Comparison of ENCODE assay signal across 8 cellular contexts in the genomic region with DNA sequence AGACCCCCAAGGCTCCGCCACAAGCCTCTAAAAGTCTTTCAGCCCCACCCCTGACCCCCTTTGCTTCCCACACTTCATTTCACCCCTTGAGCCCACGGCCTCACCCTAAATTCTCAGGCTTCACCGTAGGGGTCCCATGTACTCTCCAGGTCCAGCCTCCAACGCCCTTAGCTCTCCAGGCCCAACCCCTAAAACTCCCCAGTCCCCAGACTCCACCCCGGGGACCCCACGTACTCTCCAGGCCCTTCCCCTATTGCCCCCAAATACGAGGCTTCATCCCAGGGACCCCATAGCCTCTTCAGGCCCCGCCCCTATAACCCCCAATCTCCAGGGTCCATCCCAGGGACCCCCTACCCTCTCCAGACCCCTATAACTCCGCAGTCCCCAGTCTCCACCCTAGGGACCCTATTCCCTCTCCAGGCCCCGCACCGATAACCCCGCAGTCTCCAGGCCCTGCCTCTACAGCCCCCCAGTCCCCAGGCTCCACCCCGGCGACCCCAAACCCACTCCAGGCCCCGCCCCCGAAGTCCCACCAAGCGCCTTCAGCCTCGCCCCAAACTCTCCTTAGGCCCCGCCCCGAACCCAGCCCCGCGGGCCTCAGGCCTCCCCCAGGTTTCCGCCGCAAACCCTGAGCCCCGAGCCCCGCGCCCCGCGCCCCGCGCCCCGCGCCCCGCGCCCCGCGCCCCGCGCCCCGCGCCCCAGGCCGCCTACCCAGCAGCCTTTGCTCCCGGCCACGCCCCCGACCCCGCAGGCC. TPM values are rescaled to one million over a fixed set of nuclear protein-coding genes. Genes with fewer than 3 reads are reported as not detected.
DNase-seq lines count a peak whose midpoint lies in the region; ATAC-seq, FAIRE-seq and TF ChIP-seq lines count a peak whose summit lies in the region.

No MANE protein-coding gene starts in this region.

- DNase-seq in Karpas-422, result peak; percentile 65
- no peak for DNase-seq in chondrocyte (ENCODE audit: low spot score)
- no peak for DNase-seq in lower lobe of right lung
- DNase-seq in HTR-8/SVneo (ENCODE audit: insufficient read length, low spot score), result no peak

- peaks cover 9% of the 10 kb centered on the region; the same call in 1 of the 2 replicates for H4K20me1 ChIP-seq in Karpas-422 (ENCODE audit: insufficient read depth, low read depth, low read length)

- peak overlapping the region; percentile 82 for H3K4me3 Mint-ChIP-seq in chondrocyte (ENCODE audit: unreplicated experiment)

- H3K4me1 ChIP-seq in Karpas-422 (ENCODE audit: low read length) (peaks cover 12% of the 10 kb centered on the region), lower lobe of right lung (peaks cover 12% of the 10 kb centered on the region), urinary bladder (ENCODE audit: insufficient read depth) (no peaks in the 10 kb centered on the region)

- TF ChIP-seq CTCF in C4-2B (conservative IDR thresholded peaks at IDR 0.05), result no peak
- no peak for TF ChIP-seq CTCF in chondrocyte (IDR thresholded peaks at IDR 0.05)
- no peak for TF ChIP-seq CTCF in lower lobe of right lung (IDR thresholded peaks at IDR 0.05)

- no peaks in the 10 kb centered on the region for H3K27me3 Mint-ChIP-seq in chondrocyte (ENCODE audit: low read depth)

- peak overlapping the region; percentile 95 for H3K27ac ChIP-seq in C4-2B
- peak overlapping the region; percentile 66 for H3K27ac ChIP-seq in Karpas-422 (ENCODE audit: low read length)
- peak overlapping the region; percentile 94 for H3K27ac ChIP-seq in lower lobe of right lung
- H3K27ac ChIP-seq in urinary bladder (ENCODE audit: low read depth), result peak overlapping the region; percentile 95

- H3K9me2 ChIP-seq in Karpas-422 (replicated peaks; ENCODE audit: insufficient read depth, low read length), result no peaks in the 10 kb centered on the region

- no peaks in the 10 kb centered on the region for H3K9me3 Mint-ChIP-seq in chondrocyte (ENCODE audit: low read depth)

- no peaks in the 10 kb centered on the region for H3K9me3 ChIP-seq in Karpas-422 (ENCODE audit: low read length)
- no peaks in the 10 kb centered on the region for H3K9me3 ChIP-seq in lower lobe of right lung

- peaks cover 16% of the 10 kb centered on the region for H3K4me1 Mint-ChIP-seq in chondrocyte (ENCODE audit: low read depth)

- peak overlapping the region; percentile 84 for H3K4me3 ChIP-seq in Karpas-422 (ENCODE audit: low read length)
- H3K4me3 ChIP-seq in lower lobe of right lung, result peak overlapping the region; percentile 81
- H3K4me3 ChIP-seq in urinary bladder (ENCODE audit: low read depth, low read length), result peak overlapping the region; percentile 91

- intact Hi-C loops in lower lobe of right lung (cut with DNase I), result no loop called here

- H3K36me3 Mint-ChIP-seq in chondrocyte (ENCODE audit: low read depth), result peaks cover 5% of the 10 kb centered on the region

- 3% methylated on average over 43 of the region's 46 CpGs for WGBS in urinary bladder

- H3K4me2 ChIP-seq in Karpas-422 (ENCODE audit: low read depth, low read length, poor library complexity, severe bottlenecking), result peak overlapping the region; percentile 90

- H2AFZ ChIP-seq in Karpas-422 (ENCODE audit: low read length), result no peak overlapping the region; the same call in 1 of the 2 replicates

- peak; percentile 46 for ATAC-seq in GM19463 (IDR thresholded peaks at IDR 0.05; ENCODE audit: unreplicated experiment)
- ATAC-seq in lower lobe of right lung, result peak; percentile 65 to 76
- ATAC-seq in GM19328 (IDR thresholded peaks at IDR 0.05; ENCODE audit: unreplicated experiment), result no peak

- FAIRE-seq in HTR-8/SVneo (lab: Jason Lieb, UNC), result no peak

- no peaks in the 10 kb centered on the region for H3K27me3 ChIP-seq in Karpas-422 (ENCODE audit: low read length)
- H3K27me3 ChIP-seq in lower lobe of right lung (ENCODE audit: low read depth), result no peaks in the 10 kb centered on the region

- peak overlapping the region; percentile 91 for H3K9ac ChIP-seq in Karpas-422 (ENCODE audit: low read length)

- H3K36me3 ChIP-seq in Karpas-422 (ENCODE audit: insufficient read depth, low read length) (0 out of 2 replicates have a peak, but pooled peaks cover 5% of the 10 kb centered on the region), lower lobe of right lung (peaks cover 41% of the 10 kb centered on the region), urinary bladder (ENCODE audit: insufficient read depth) (no peaks in the 10 kb centered on the region)

- H3K27ac Mint-ChIP-seq in chondrocyte (ENCODE audit: unreplicated experiment), result peak overlapping the region; percentile 51

- H3K79me2 ChIP-seq in Karpas-422 (ENCODE audit: low read length), result peaks cover 19% of the 10 kb centered on the region

RNA-seq across cellular contexts. Expression of a gene that starts 0.6 kb away (rescaled TPM):
- total RNA-seq in Karpas-422 (2014; rRNA removed; shearing (Covaris generic); ENCODE audit: low replicate concordance), result 10.8 and 14.1 TPM in 2 replicates
- total RNA-seq in chondrocyte (47.0 to 53.9 TPM (median 53.1 TPM) in 3 replicates), lower lobe of right lung (46.1 TPM), urinary bladder (21.2 TPM)
- polyA plus RNA-seq in urinary bladder, result 59.8 TPM

RNA-seq across cellular contexts. Expression of a gene that starts 0.9 kb away (rescaled TPM):
- total RNA-seq in Karpas-422 (2014; rRNA removed; shearing (Covaris generic); ENCODE audit: low replicate concordance), result not detected in 2 replicates
- not detected in 3 replicates for total RNA-seq in chondrocyte
- not detected for total RNA-seq in lower lobe of right lung
- not detected for total RNA-seq in urinary bladder
- not detected for polyA plus RNA-seq in urinary bladder

RNA-seq across cellular contexts. Expression of a gene that starts 20.6 kb away (rescaled TPM):
- 41.9 and 43.8 TPM in 2 replicates for total RNA-seq in Karpas-422 (2014; rRNA removed; shearing (Covaris generic); ENCODE audit: low replicate concordance)
- 47.1 to 52.2 TPM (median 48.4 TPM) in 3 replicates for total RNA-seq in chondrocyte
- total RNA-seq in lower lobe of right lung, result 46.0 TPM
- total RNA-seq in urinary bladder, result 16.0 TPM
- 62.3 TPM for polyA plus RNA-seq in urinary bladder

RNA-seq across cellular contexts. Expression of a gene that starts 24.7 kb away (rescaled TPM):
- total RNA-seq in Karpas-422 (2014; rRNA removed; shearing (Covaris generic); ENCODE audit: low replicate concordance), result not detected in 2 replicates
- total RNA-seq in chondrocyte (0.17 to 0.38 TPM (median 0.24 TPM) in 3 replicates), lower lobe of right lung (not detected), urinary bladder (not detected)
- 0.28 TPM for polyA plus RNA-seq in urinary bladder

RNA-seq across cellular contexts. Expression of a gene that starts 33.0 kb away (rescaled TPM):
- total RNA-seq in Karpas-422 (2014; rRNA removed; shearing (Covaris generic); ENCODE audit: low replicate concordance), result 1.5 and 6.9 TPM in 2 replicates
- total RNA-seq in chondrocyte, result 1.1 to 17.9 TPM (median 1.8 TPM) in 3 replicates
- 282 TPM for total RNA-seq in lower lobe of right lung
- total RNA-seq in urinary bladder, result 84.4 TPM
- 2,164 TPM for polyA plus RNA-seq in urinary bladder
